In genomic region chr17:77884967-77885641, GRCh38 we compare ENCODE assay signal across 13 cellular contexts.
DNase-seq lines count a peak whose midpoint lies in the region; ATAC-seq and TF ChIP-seq lines count a peak whose summit lies in the region.
"Had no signal": no experiment of that assay in that cellular context is flagged by ENCODE, and none has a peak within 500 bp of the region (broad histone marks: within the 10 kb centered on the region; RNA-seq: fewer than 3 reads in every experiment).

No MANE protein-coding gene starts in this region.

- intact Hi-C loops in CD4-positive, alpha-beta T cell (cut with DNase I, micrococcal nuclease) = loop anchor here (5.0 to 10.0 kb wide), 3 partner anchors 50 to 218 kb away; no protein-coding TSS in a partner anchor
- intact Hi-C loops in left cardiac atrium (cut with DNase I) = loop anchor here in 1 of 2 donors (5.0 to 10.0 kb wide), 2 partner anchors 110 to 343 kb away; no protein-coding TSS in a partner anchor

- ATAC-seq in CD4-positive, alpha-beta T cell (ENCODE audit: poor library complexity) = no peak
- ATAC-seq in effector memory CD8-positive, alpha-beta T cell (replicated peaks) = no peak
- ATAC-seq in GM18867 (IDR thresholded peaks at IDR 0.05; ENCODE audit: unreplicated experiment) (no peak), HG03159 (IDR thresholded peaks at IDR 0.05; ENCODE audit: unreplicated experiment) (no peak), left cardiac atrium (no peak)

- H3K4me1 Mint-ChIP-seq in CD4-positive, alpha-beta T cell (ENCODE audit: low read depth) = peaks cover 78% of the 10 kb centered on the region
- H3K4me1 Mint-ChIP-seq in effector memory CD8-positive, alpha-beta T cell (ENCODE audit: low read depth in 2 of 2) = peaks cover 66 to 76% of the 10 kb centered on the region in 2 donors

- no peaks in the 10 kb centered on the region for H3K27me3 ChIP-seq in CD4-positive, alpha-beta T cell (ENCODE audit: control insufficient read depth, insufficient read depth, low read length)
- H3K27me3 ChIP-seq: tibial artery had no signal

- CTCF ChIA-PET in CD4-positive, alpha-beta T cell (lab: Charles Lee) = no interaction called here

- no peaks in the 10 kb centered on the region for H3K9me3 ChIP-seq in CD4-positive, alpha-beta T cell (ENCODE audit: control insufficient read depth, low read length)
- H3K9me3 ChIP-seq: left ventricle myocardium inferior, tibial artery had no signal

- peak overlapping the region; percentile 15 for H3K4me3 Mint-ChIP-seq in CD4-positive, alpha-beta T cell
- no peak overlapping the region for H3K4me3 Mint-ChIP-seq in effector memory CD8-positive, alpha-beta T cell

- no peaks in the 10 kb centered on the region for H3K27me3 Mint-ChIP-seq in CD4-positive, alpha-beta T cell
- no peaks in the 10 kb centered on the region for H3K27me3 Mint-ChIP-seq in effector memory CD8-positive, alpha-beta T cell

- peak overlapping the region; percentile 22 for H3K27ac ChIP-seq in CD4-positive, alpha-beta T cell (ENCODE audit: low read depth, low read length)
- H3K27ac ChIP-seq: left ventricle myocardium inferior, tibial artery had no signal

- POLR2A ChIA-PET in CD4-positive, alpha-beta T cell (lab: Charles Lee) = interaction anchor here (0.5 to 2.0 kb wide), 2 partner anchors 73 to 495 kb away, joined by 3 to 25 read pairs; partner anchors contain the start of gene TNRC6C

- H3K27ac Mint-ChIP-seq in CD4-positive, alpha-beta T cell = peak overlapping the region; percentile 99
- peak overlapping the region; percentile 96 to 99 for H3K27ac Mint-ChIP-seq in effector memory CD8-positive, alpha-beta T cell

- H3K36me3 Mint-ChIP-seq in CD4-positive, alpha-beta T cell (ENCODE audit: low read depth) = peaks cover 4% of the 10 kb centered on the region
- peaks cover 30% of the 10 kb centered on the region for H3K36me3 Mint-ChIP-seq in effector memory CD8-positive, alpha-beta T cell (ENCODE audit: insufficient read depth)

- TF ChIP-seq CTCF in CD4-positive, alpha-beta T cell (IDR thresholded peaks at IDR 0.05) = no peak

- no peak for DNase-seq in CD4-positive, alpha-beta T cell
- DNase-seq in COR-L47 (lab: John Stamatoyannopoulos, UW) = peak; percentile 82
- peak; percentile 92 for DNase-seq in NCI-H345 (lab: John Stamatoyannopoulos, UW)
- DNase-seq in effector memory CD8-positive, alpha-beta T cell = no peak
- DNase-seq in left cardiac atrium = no peak
- DNase-seq: activated CD4-positive, alpha-beta T cell treated with anti-CD3 and anti-CD28 coated beads, Interleukin-2, amount 50 U/mL, for 48 hours; activated effector memory CD4-positive, alpha-beta T cell treated with Interleukin-2 at 50 U/mL for 16 hours; left ventricle myocardium inferior; NK-92 treated with Interleukin-12 subunit alpha and Interleukin-12 subunit beta, amount 100 ng/mL, for 24 hours; stimulated activated CD8-positive, alpha-beta memory T cell treated with anti-CD3 and anti-CD28 coated beads, Interleukin-4, amount 100 ng/mL, for 48 hours; tibial artery had no signal

- H3K9me3 Mint-ChIP-seq in CD4-positive, alpha-beta T cell = no peaks in the 10 kb centered on the region
- H3K9me3 Mint-ChIP-seq in effector memory CD8-positive, alpha-beta T cell = no peaks in the 10 kb centered on the region

Comparison
In these comparisons a context has a peak if more than half of its experiments do, and no peak if none do; other contexts are left out.
1. DNase-seq: peak in COR-L47 (single experiment) and NCI-H345 (single experiment); none in CD4-positive, alpha-beta T cell (0 of 10), effector memory CD8-positive, alpha-beta T cell (0 of 3) and left cardiac atrium (single experiment).